Comparison of ENCODE assay signal across 8 cellular contexts in the genomic region with DNA sequence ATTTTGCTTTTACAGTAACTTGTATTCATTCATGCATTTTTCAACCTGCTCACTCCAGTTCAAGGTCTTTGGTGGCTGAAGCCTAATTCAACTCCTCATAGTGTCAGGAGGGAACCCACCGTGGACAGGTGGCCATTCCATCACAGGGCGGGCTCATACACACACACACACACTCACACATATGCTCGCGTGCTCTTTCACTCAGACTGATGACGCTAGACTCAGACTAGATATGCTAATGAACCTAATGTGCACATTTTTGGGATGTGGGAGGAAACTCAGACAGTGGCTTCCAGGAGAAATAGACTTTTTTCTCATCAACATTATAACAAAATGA. TPM values are rescaled to one million over a fixed set of nuclear protein-coding genes. Genes with fewer than 3 reads are reported as not detected.
DNase-seq lines count a peak whose midpoint lies in the region; FAIRE-seq and TF ChIP-seq lines count a peak whose summit lies in the region.

No MANE protein-coding gene starts in this region.

- H3K4me1 ChIP-seq in MM.1S (ENCODE audit: low read length): no peaks in the 10 kb centered on the region
- H3K4me1 ChIP-seq in keratinocyte (ENCODE audit: control insufficient read depth, extremely low read depth, insufficient read depth, low read length): peaks cover 13% of the 10 kb centered on the region

- peaks cover 8% of the 10 kb centered on the region for H3K36me3 Mint-ChIP-seq in stimulated activated naive CD8-positive, alpha-beta T cell treated with anti-CD3 and anti-CD28 coated beads, Interleukin-15, Interleukin-2, amounts not matched to agents 100 ng/mL and 50 ng/mL, for 24 hours (ENCODE audit: low read depth)

- peak overlapping the region; percentile 72; the same call in 1 of the 2 replicates for H3K4me3 ChIP-seq in MM.1S (ENCODE audit: low read length)
- peak overlapping the region; percentile 54 to 60 (median 58) for H3K4me3 ChIP-seq in keratinocyte (ENCODE audit: control insufficient read depth in 2 of 3, extremely low read depth in 1 of 3, insufficient read depth in 2 of 3, low read depth in 1 of 3, low read length in 3 of 3)

- peaks cover 8% of the 10 kb centered on the region for H3K27me3 Mint-ChIP-seq in stimulated activated naive CD8-positive, alpha-beta T cell treated with anti-CD3 and anti-CD28 coated beads, Interleukin-15, Interleukin-2, amounts not matched to agents 100 ng/mL and 50 ng/mL, for 24 hours

- H3K9ac ChIP-seq in MM.1S (ENCODE audit: low read length) (peak overlapping the region; percentile 52; the same call in 1 of the 2 replicates), keratinocyte (ENCODE audit: control insufficient read depth, extremely low read depth, insufficient read depth, low read length) (peak overlapping the region; percentile 26)

- H3K79me2 ChIP-seq in MM.1S (ENCODE audit: low read length) (no peaks in the 10 kb centered on the region), keratinocyte (ENCODE audit: control insufficient read depth, insufficient read depth, low read length) (no peaks in the 10 kb centered on the region)

- peak overlapping the region; percentile 82 for H3K27ac Mint-ChIP-seq in stimulated activated naive CD8-positive, alpha-beta T cell treated with anti-CD3 and anti-CD28 coated beads, Interleukin-15, Interleukin-2, amounts not matched to agents 100 ng/mL and 50 ng/mL, for 24 hours

- H3K27me3 ChIP-seq in MM.1S (replicated peaks; ENCODE audit: insufficient read depth, low read length) (no peaks in the 10 kb centered on the region), keratinocyte (ENCODE audit: control insufficient read depth, extremely low read depth, insufficient read depth, low read length) (no peaks in the 10 kb centered on the region)

- H3K4me3 Mint-ChIP-seq in stimulated activated naive CD8-positive, alpha-beta T cell treated with anti-CD3 and anti-CD28 coated beads, Interleukin-15, Interleukin-2, amounts not matched to agents 100 ng/mL and 50 ng/mL, for 24 hours: peak overlapping the region; percentile 79

- H4K20me1 ChIP-seq in MM.1S (ENCODE audit: insufficient read depth, low read length) (no peaks in the 10 kb centered on the region), keratinocyte (ENCODE audit: control insufficient read depth, extremely low read depth, insufficient read depth, low read length) (no peaks in the 10 kb centered on the region)

- TF ChIP-seq CTCF in MM.1S (IDR thresholded peaks at IDR 0.05; ENCODE audit: low read length) (no peak), keratinocyte (optimal IDR thresholded peaks at IDR 0.05 in 1 of 3, IDR thresholded peaks at IDR 0.05 in 1 of 3, conservative IDR thresholded peaks at IDR 0.05 in 1 of 3; ENCODE audit: extremely low read depth in 1 of 3, insufficient read depth in 2 of 3, low read length in 3 of 3) (no peak)

- no peaks in the 10 kb centered on the region for H3K9me1 ChIP-seq in keratinocyte (ENCODE audit: control insufficient read depth, extremely low read depth, insufficient read depth, low read length)

- peaks cover 43% of the 10 kb centered on the region for H3K4me1 Mint-ChIP-seq in stimulated activated naive CD8-positive, alpha-beta T cell treated with anti-CD3 and anti-CD28 coated beads, Interleukin-15, Interleukin-2, amounts not matched to agents 100 ng/mL and 50 ng/mL, for 24 hours (ENCODE audit: low read depth)

- DNase-seq in stimulated activated CD4-positive, alpha-beta T cell treated with anti-CD3 and anti-CD28 coated beads, Interleukin-1b, Interleukin-23, amount 100 ng/mL, for 48 hours: peak; percentile 32
- DNase-seq in stimulated activated CD4-positive, alpha-beta T cell treated with anti-CD3 and anti-CD28 coated beads, Interleukin-12 subunit alpha, Interleukin-12 subunit beta, amount 100 ng/mL, for 4 hours: no peak
- DNase-seq in MM.1S: no peak
- no peak for DNase-seq in keratinocyte (ENCODE audit: low read depth, low spot score)
- DNase-seq in GOT3 (lab: John Stamatoyannopoulos, UW): no peak
- no peak for DNase-seq in AG08396 (ENCODE audit: low spot score)

- no peaks in the 10 kb centered on the region for H3K9me3 ChIP-seq in MM.1S (replicated peaks; ENCODE audit: insufficient read depth, low read length)
- H3K9me3 ChIP-seq in keratinocyte (ENCODE audit: control insufficient read depth, low read depth, low read length): no peaks in the 10 kb centered on the region

- H3K4me2 ChIP-seq in MM.1S (ENCODE audit: low read depth, low read length) (peak overlapping the region; percentile 59), keratinocyte (ENCODE audit: control insufficient read depth, extremely low read depth, insufficient read depth, low read depth, low read length) (peak overlapping the region; percentile 59)

- H2AFZ ChIP-seq in MM.1S (ENCODE audit: low read length): peak overlapping the region; percentile 91
- H2AFZ ChIP-seq in keratinocyte (ENCODE audit: control insufficient read depth, low read length): peak overlapping the region; percentile 78

- H3K9me3 Mint-ChIP-seq in stimulated activated naive CD8-positive, alpha-beta T cell treated with anti-CD3 and anti-CD28 coated beads, Interleukin-15, Interleukin-2, amounts not matched to agents 100 ng/mL and 50 ng/mL, for 24 hours: no peaks in the 10 kb centered on the region

- H3K36me3 ChIP-seq in MM.1S (replicated peaks; ENCODE audit: insufficient read depth, low read length) (no peaks in the 10 kb centered on the region), keratinocyte (ENCODE audit: control insufficient read depth in 2 of 2, extremely low read depth in 1 of 2, insufficient read depth in 2 of 2, low read length in 2 of 2) (no peaks in the 10 kb centered on the region)

- H3K27ac ChIP-seq in MM.1S (ENCODE audit: low read length): no peak overlapping the region
- H3K27ac ChIP-seq in angular gyrus (ENCODE audit: low read depth, low read length): peak overlapping the region; percentile 53
- H3K27ac ChIP-seq in keratinocyte (ENCODE audit: control insufficient read depth, insufficient read depth, low read length): no peak overlapping the region

- dilution Hi-C loops in keratinocyte (cut with MboI; ENCODE audit: extremely low pct_ligation_motif_present, low sequenced_read_pairs): no loop called here

- no peak for FAIRE-seq in keratinocyte (lab: Jason Lieb, UNC)

- no peaks in the 10 kb centered on the region for H3K9me2 ChIP-seq in MM.1S (replicated peaks; ENCODE audit: insufficient read depth, low read length)

- H3F3A ChIP-seq in MM.1S (ENCODE audit: insufficient read depth, low read length): peaks cover 7% of the 10 kb centered on the region; the same call in 1 of the 2 replicates

RNA-seq across cellular contexts. Expression of a gene that starts 56.7 kb away (rescaled TPM):
- 43.5 to 49.2 TPM (median 47.3 TPM) in 3 replicates for polyA plus RNA-seq in keratinocyte
- 5.5 TPM for polyA plus RNA-seq in keratinocyte (2011; ENCODE audit: low read depth)
- polyA plus RNA-seq in keratinocyte (2011; cell fraction: cytosol; rRNA removed): 30.1 and 42.0 TPM in 2 replicates
- polyA plus RNA-seq in keratinocyte (2011; cell fraction: nucleus; rRNA removed): 74.0 and 75.2 TPM in 2 replicates
- 21.2 and 34.1 TPM in 2 replicates for polyA plus RNA-seq in keratinocyte (2012; ENCODE audit: low replicate concordance)
- 32.3 to 57.3 TPM (median 52.7 TPM) in 3 replicates for polyA minus RNA-seq in keratinocyte
- 51.0 TPM for polyA minus RNA-seq in keratinocyte (2011; cell fraction: cytosol; rRNA and poly(A)+ RNA removed)
- polyA minus RNA-seq in keratinocyte (2011; cell fraction: nucleus; rRNA and poly(A)+ RNA removed): 33.6 and 36.6 TPM in 2 replicates
